ENCODE assay signal across 8 cellular contexts in the genomic region with DNA sequence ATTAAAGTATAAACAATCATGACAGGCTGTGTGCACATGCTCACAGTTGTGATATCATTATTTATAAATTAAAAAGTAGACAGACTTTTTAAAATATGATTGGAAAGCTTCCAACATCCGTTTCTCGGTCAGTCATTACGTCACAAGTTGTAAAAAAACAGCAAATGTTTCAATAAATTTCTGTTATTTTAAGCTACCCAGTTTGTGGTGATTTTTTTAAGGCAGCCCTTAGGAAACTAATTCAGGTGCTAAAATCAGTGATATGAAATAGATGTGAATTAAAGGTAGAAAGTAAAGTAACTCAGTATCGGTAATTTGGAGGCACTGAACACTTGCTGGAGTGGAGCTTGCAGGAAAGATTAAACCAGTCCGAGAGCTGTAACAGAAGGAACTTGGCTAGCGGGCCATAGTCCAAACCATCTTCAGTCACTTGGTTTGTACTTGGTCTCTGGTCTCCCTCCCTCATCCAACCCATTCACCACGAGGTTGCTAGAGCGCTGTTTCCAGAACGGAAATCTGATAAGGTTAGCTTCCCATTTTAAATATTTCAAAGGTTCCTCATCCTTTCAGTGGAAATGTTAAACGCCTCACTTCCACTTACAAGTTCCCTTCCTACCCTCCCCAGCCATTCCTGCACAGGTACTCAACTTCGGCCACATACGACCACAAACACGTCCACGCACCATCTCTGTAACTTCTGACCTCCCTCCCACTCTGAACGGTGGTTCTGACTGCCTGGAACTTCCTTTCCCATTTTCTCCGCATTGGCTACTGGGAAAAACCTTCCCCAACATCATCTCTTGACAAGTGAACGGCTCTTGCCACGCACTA. TPM values are rescaled to one million over a fixed set of nuclear protein-coding genes. Genes with fewer than 3 reads are reported as not detected.
A peak's percentile ranks its signal among the peaks of the same experiment; 100 is the strongest.
DNase-seq lines count a peak whose midpoint lies in the region; ATAC-seq, FAIRE-seq and TF ChIP-seq lines count a peak whose summit lies in the region.

No MANE protein-coding gene starts in this region.

- H3K79me2 ChIP-seq in PC-3 (ENCODE audit: low read length), result peaks cover 55% of the 10 kb centered on the region
- peaks cover 63% of the 10 kb centered on the region for H3K79me2 ChIP-seq in K562 (ENCODE audit: control insufficient read depth, insufficient read depth, low read length)

- peak overlapping the region; percentile 93 for H2AFZ ChIP-seq in PC-3 (ENCODE audit: low read length)
- peak overlapping the region; percentile 92 for H2AFZ ChIP-seq in K562 (ENCODE audit: low read depth, low read length)

- ATAC-seq in HG02852 (IDR thresholded peaks at IDR 0.05; ENCODE audit: unreplicated experiment), result peak; percentile 5
- peak; percentile 32 for ATAC-seq in PC-3
- peak; percentile 70 for ATAC-seq in K562

- 2% methylated on average over 17 of the region's 18 CpGs for WGBS in K562 (ENCODE audit: insufficient coverage, low coverage, missing lambda C conversion rate)

- intact Hi-C loops in PC-3 (cut with micrococcal nuclease) (loop anchor here (10.0 kb wide), 1 partner anchor 353 kb away; no protein-coding TSS in a partner anchor), K562 (cut with micrococcal nuclease) (loop anchor here (2.0 to 10.0 kb wide), 3 partner anchors 145 to 1283 kb away; a partner anchor contains a TSS)

- TF ChIP-seq POLR2A in K562 (conservative IDR thresholded peaks at IDR 0.05), result no peak

- no peaks in the 10 kb centered on the region for H3K9me2 ChIP-seq in PC-3 (replicated peaks; ENCODE audit: low read length)

- POLR2A ChIA-PET in PC-3 (lab: Charles Lee; ENCODE audit: unreplicated experiment) (interaction anchor here (0.6 to 0.7 kb wide), 3 partner anchors 46 to 145 kb away, joined by 3 to 5 read pairs (median 3); no protein-coding TSS in a partner anchor), K562 (lab: Yijun Ruan, JAX) (interaction anchor here (0.7 to 2.6 kb wide), 6 partner anchors 8 to 1281 kb away, joined by 3 to 11 read pairs (median 4); no protein-coding TSS in a partner anchor)

- H3F3A ChIP-seq in PC-3 (ENCODE audit: low read length, unreplicated experiment), result no peaks in the 10 kb centered on the region

- peak overlapping the region; percentile 84 for H3K4me2 ChIP-seq in PC-3 (ENCODE audit: low read length)
- peak overlapping the region; percentile 100 for H3K4me2 ChIP-seq in K562 (ENCODE audit: insufficient read depth, low read length)

- H3K27ac ChIP-seq in PC-3 (ENCODE audit: low read length) (peak overlapping the region; percentile 55), K562 (ENCODE audit: extremely low read depth, low read depth, low read length) (peak overlapping the region; percentile 98), iPS-20b (ENCODE audit: low read length) (no peak overlapping the region), skeletal muscle tissue (ENCODE audit: low read depth, low read length) (peak overlapping the region; percentile 96)

- no peak for TF ChIP-seq RAD21 in K562 (CRISPR knock-in tag; conservative IDR thresholded peaks at IDR 0.05 in 1 of 2, IDR thresholded peaks at IDR 0.05 in 1 of 2)

- H3K36me3 ChIP-seq in PC-3 (ENCODE audit: low read depth, low read length) (peaks cover 40% of the 10 kb centered on the region), K562 (ENCODE audit: control insufficient read depth, insufficient read depth, low read length) (peaks cover 50% of the 10 kb centered on the region), iPS-20b (ENCODE audit: insufficient read depth, low read depth, low read length) (peaks cover 45% of the 10 kb centered on the region), skeletal muscle tissue (ENCODE audit: control insufficient read depth in 3 of 3, insufficient read depth in 3 of 3, low read length in 3 of 3) (peaks cover 3 to 30% (median 27%) of the 10 kb centered on the region in 3 donors)

- TF ChIP-seq CTCF in PC-3 (conservative IDR thresholded peaks at IDR 0.05; ENCODE audit: low read depth, low read length) (no peak), K562 (IDR thresholded peaks at IDR 0.05 in 2 of 3, conservative IDR thresholded peaks at IDR 0.05 in 1 of 3; ENCODE audit: insufficient read depth in 2 of 3, low read depth in 1 of 3, low read length in 3 of 3) (no peak)

- peak overlapping the region; percentile 84 for H3K4me3 ChIP-seq in PC-3 (ENCODE audit: low read length)
- H3K4me3 ChIP-seq in K562, result peak overlapping the region; percentile 98
- H3K4me3 ChIP-seq in iPS-20b (ENCODE audit: low read length), result peak overlapping the region; percentile 84
- peak overlapping the region; percentile 90 to 99 (median 98) for H3K4me3 ChIP-seq in skeletal muscle tissue (ENCODE audit: low read length in 3 of 3)

- BruUV-seq in PC-3 (replicated peaks; lab: Mats Ljungman, UMichigan) (no TSS peak), K562 (replicated peaks; lab: Mats Ljungman, UMichigan) (no TSS peak)

- H3K4me1 ChIP-seq in PC-3 (ENCODE audit: insufficient read depth, low read length) (peaks cover 19% of the 10 kb centered on the region), K562 (replicated peaks in 1 of 2; ENCODE audit: control insufficient read depth in 2 of 2, insufficient read depth in 2 of 2, low read length in 2 of 2) (peaks cover 0 to 6% of the 10 kb centered on the region in 2 experiments; a peak in 2 of 5 replicates), iPS-20b (ENCODE audit: insufficient read depth, low read length) (peaks cover 5% of the 10 kb centered on the region; the same call in 1 of the 2 replicates), skeletal muscle tissue (ENCODE audit: control insufficient read depth in 3 of 3, insufficient read depth in 3 of 3, low read length in 3 of 3) (peaks cover 8 to 16% (median 11%) of the 10 kb centered on the region in 3 donors)

- H3K27me3 ChIP-seq in PC-3 (ENCODE audit: low read length) (no peaks in the 10 kb centered on the region), K562 (ENCODE audit: control insufficient read depth in 2 of 2, insufficient read depth in 2 of 2, low read length in 2 of 2) (no peaks in the 10 kb centered on the region), iPS-20b (ENCODE audit: insufficient read depth, low read length) (no peaks in the 10 kb centered on the region), skeletal muscle tissue (ENCODE audit: control insufficient read depth in 3 of 3, insufficient read depth in 3 of 3, low read length in 3 of 3) (no peaks in the 10 kb centered on the region)

- H3K9me1 ChIP-seq in K562 (ENCODE audit: control insufficient read depth, insufficient read depth, low read length), result no peaks in the 10 kb centered on the region

- H4K20me1 ChIP-seq in PC-3 (ENCODE audit: low read length), result peaks cover 13% of the 10 kb centered on the region
- no peaks in the 10 kb centered on the region; the same call in 1 of the 2 replicates for H4K20me1 ChIP-seq in K562 (replicated peaks; ENCODE audit: control insufficient read depth, insufficient read depth, low read length)

- no peaks in the 10 kb centered on the region for H3K9me3 ChIP-seq in PC-3 (ENCODE audit: low read length)
- no peaks in the 10 kb centered on the region for H3K9me3 ChIP-seq in K562 (replicated peaks; ENCODE audit: control insufficient read depth, insufficient read depth, low read depth, low read length)
- no peaks in the 10 kb centered on the region for H3K9me3 ChIP-seq in iPS-20b (ENCODE audit: insufficient read depth, low read depth, low read length)
- H3K9me3 ChIP-seq in skeletal muscle tissue (ENCODE audit: control insufficient read depth in 3 of 3, low read length in 3 of 3), result no peaks in the 10 kb centered on the region

- FAIRE-seq in K562 (lab: Jason Lieb, UNC), result peak; percentile 59

- in situ Hi-C loops in K562 (cut with MboI), result no loop called here

- peak overlapping the region; percentile 91 for H3K9ac ChIP-seq in PC-3 (ENCODE audit: low read length)
- H3K9ac ChIP-seq in K562 (ENCODE audit: insufficient read depth in 1 of 2, low read depth in 2 of 2, low read length in 2 of 2), result peak overlapping the region; percentile 97 to 98
- peak overlapping the region; percentile 93 for H3K9ac ChIP-seq in iPS-20b (ENCODE audit: low read depth, low read length)
- H3K9ac ChIP-seq in skeletal muscle tissue (ENCODE audit: low read depth in 1 of 3, low read length in 3 of 3), result peak overlapping the region; percentile 86 to 96 (median 96)

- TF ChIP-seq EP300 in K562 (IDR thresholded peaks at IDR 0.05; ENCODE audit: low read length), result 0 out of 2 replicates have a peak, but pooled peaks have one; percentile 6

- CTCF ChIA-PET in PC-3 (lab: Charles Lee) (no interaction called here), K562 (lab: Yijun Ruan, JAX; ENCODE audit: low intra/inter-chr PET ratio) (no interaction called here)

- peak; percentile 30 for DNase-seq in stimulated activated CD4-positive, alpha-beta T cell treated with anti-CD3 and anti-CD28 coated beads, Interleukin-15, amount 100 ng/mL, for 24 hours
- DNase-seq in stimulated activated CD4-positive, alpha-beta T cell treated with anti-CD3 and anti-CD28 coated beads, Interleukin-12 subunit alpha, Interleukin-12 subunit beta, amount 100 ng/mL, for 4 hours, result no peak
- DNase-seq in PC-3 (peak; percentile 53), K562 (ENCODE audit: extremely low read depth in 1 of 4, low spot score in 3 of 4) (peak; percentile 16 to 74 (median 26)), cerebellar nuclear complex (lab: John Stamatoyannopoulos, UW) (no peak)

RNA-seq across cellular contexts. Expression of a gene that starts 0.9 kb away (rescaled TPM):
- total RNA-seq in PC-3 (2014; rRNA removed) (77.6 and 121 TPM in 2 replicates), K562 (2014; rRNA removed) (139 and 144 TPM in 2 replicates), K562 (2014; rRNA removed; fragmentation: Illumina TruSeq; extraction: Trizol) (182 and 209 TPM in 2 replicates), K562 (2015; rRNA removed; fragmentation: Illumina TruSeq; extraction: Trizol) (173 and 174 TPM in 2 replicates), K562 (2021) (100 and 102 TPM in 2 replicates), skeletal muscle tissue (51.7 TPM)
- 224 and 453 TPM in 2 replicates for total RNA-seq in K562 (2011; cell fraction: chromatin; rRNA removed; ENCODE audit: low replicate concordance)
- total RNA-seq in K562 (2011; cell fraction: nucleolus; rRNA removed), result 120 and 138 TPM in 2 replicates
- 208 and 348 TPM in 2 replicates for total RNA-seq in K562 (2011; cell fraction: nucleoplasm; rRNA removed)
- polyA plus RNA-seq in K562 (2011; rRNA removed) (115 and 145 TPM in 2 replicates), K562 (2014; fragmentation: Illumina TruSeq; extraction: Trizol) (126 and 150 TPM in 2 replicates), K562 (2014; fragmentation: Nextera tagmentation; extraction: Ambion mirVana) (100 to 1,000 TPM; 208 to 213 TPM), K562 (2014; rRNA removed) (131 and 138 TPM in 2 replicates)
- 45.2 and 86.6 TPM in 2 replicates for polyA plus RNA-seq in K562 (2011; cell fraction: cytosol; rRNA removed)
- 117 and 120 TPM in 2 replicates for polyA plus RNA-seq in K562 (2011; cell fraction: nucleus; rRNA removed)
- polyA plus RNA-seq in K562 (2012), result 64.4 and 97.1 TPM in 2 replicates
- polyA minus RNA-seq in K562 (2011; rRNA and poly(A)+ RNA removed), result 325 and 352 TPM in 2 replicates
- 40.2 and 55.4 TPM in 2 replicates for polyA minus RNA-seq in K562 (2011; cell fraction: cytosol; rRNA and poly(A)+ RNA removed)
- 405 and 656 TPM in 2 replicates for polyA minus RNA-seq in K562 (2011; cell fraction: nucleus; rRNA and poly(A)+ RNA removed)

Comparison
In these comparisons a context has a peak if more than half of its experiments do, and no peak if none do; other contexts are left out.
1. DNase-seq: peak in stimulated activated CD4-positive, alpha-beta T cell treated with anti-CD3 and anti-CD28 coated beads, Interleukin-15, amount 100 ng/mL, for 24 hours (single experiment), PC-3 (single experiment) and K562 (4 of 4); none in stimulated activated CD4-positive, alpha-beta T cell treated with anti-CD3 and anti-CD28 coated beads, Interleukin-12 subunit alpha, Interleukin-12 subunit beta, amount 100 ng/mL, for 4 hours (single experiment) and cerebellar nuclear complex (0 of 2).
2. ATAC-seq: peak in every context shown above with its lines; median percentile 70 in K562; 32 in PC-3; 5 in HG02852.
3. Peak in every context shown above with its lines, with median percentiles within 50 percentile points of each other: H3K4me3 ChIP-seq and H3K9ac ChIP-seq.